Comparison of ENCODE assay signal across 1 cellular context in genomic region chr22:37521236-37521739, GRCh38.
TF ChIP-seq lines count a peak whose summit lies in the region.

No MANE protein-coding gene starts in this region.

TF ChIP-seq in K562, 482 proteins besides CTCF, POLR2A, EP300 and RAD21:
- no peak for TF ChIP-seq DMBX1 (CRISPR knock-in tag; IDR thresholded peaks at IDR 0.05; ENCODE audit: borderline replicate concordance)
- TF ChIP-seq YBX1 (IDR thresholded peaks at IDR 0.05): no peak
- TF ChIP-seq NFATC3 (IDR thresholded peaks at IDR 0.05): no peak
- TF ChIP-seq ZC3H4 (CRISPR knock-in tag; IDR thresholded peaks at IDR 0.05; ENCODE audit: borderline replicate concordance): no peak
- no peak for TF ChIP-seq ARNT (IDR thresholded peaks at IDR 0.05)
- TF ChIP-seq, protein P1, sequence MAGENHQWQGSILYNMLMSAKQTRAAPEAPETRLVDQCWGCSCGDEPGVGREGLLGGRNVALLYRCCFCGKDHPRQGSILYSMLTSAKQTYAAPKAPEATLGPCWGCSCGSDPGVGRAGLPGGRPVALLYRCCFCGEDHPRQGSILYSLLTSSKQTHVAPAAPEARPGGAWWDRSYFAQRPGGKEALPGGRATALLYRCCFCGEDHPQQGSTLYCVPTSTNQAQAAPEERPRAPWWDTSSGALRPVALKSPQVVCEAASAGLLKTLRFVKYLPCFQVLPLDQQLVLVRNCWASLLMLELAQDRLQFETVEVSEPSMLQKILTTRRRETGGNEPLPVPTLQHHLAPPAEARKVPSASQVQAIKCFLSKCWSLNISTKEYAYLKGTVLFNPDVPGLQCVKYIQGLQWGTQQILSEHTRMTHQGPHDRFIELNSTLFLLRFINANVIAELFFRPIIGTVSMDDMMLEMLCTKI (IDR thresholded peaks at IDR 0.05; ENCODE audit: partially characterized antibody): no peak
- TF ChIP-seq ZNF778 (CRISPR knock-in tag; IDR thresholded peaks at IDR 0.05): no peak
- TF ChIP-seq ZNF408 (CRISPR knock-in tag; IDR thresholded peaks at IDR 0.05; ENCODE audit: low read depth): no peak
- TF ChIP-seq, protein P2, sequence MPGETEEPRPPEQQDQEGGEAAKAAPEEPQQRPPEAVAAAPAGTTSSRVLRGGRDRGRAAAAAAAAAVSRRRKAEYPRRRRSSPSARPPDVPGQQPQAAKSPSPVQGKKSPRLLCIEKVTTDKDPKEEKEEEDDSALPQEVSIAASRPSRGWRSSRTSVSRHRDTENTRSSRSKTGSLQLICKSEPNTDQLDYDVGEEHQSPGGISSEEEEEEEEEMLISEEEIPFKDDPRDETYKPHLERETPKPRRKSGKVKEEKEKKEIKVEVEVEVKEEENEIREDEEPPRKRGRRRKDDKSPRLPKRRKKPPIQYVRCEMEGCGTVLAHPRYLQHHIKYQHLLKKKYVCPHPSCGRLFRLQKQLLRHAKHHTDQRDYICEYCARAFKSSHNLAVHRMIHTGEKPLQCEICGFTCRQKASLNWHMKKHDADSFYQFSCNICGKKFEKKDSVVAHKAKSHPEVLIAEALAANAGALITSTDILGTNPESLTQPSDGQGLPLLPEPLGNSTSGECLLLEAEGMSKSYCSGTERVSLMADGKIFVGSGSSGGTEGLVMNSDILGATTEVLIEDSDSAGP (CRISPR knock-in tag; IDR thresholded peaks at IDR 0.05): no peak
- TF ChIP-seq HMG20B (CRISPR knock-in tag; IDR thresholded peaks at IDR 0.05): no peak
- no peak for TF ChIP-seq SRSF7 (optimal IDR thresholded peaks at IDR 0.05; ENCODE audit: low read depth, low read length)
- TF ChIP-seq, protein P3, sequence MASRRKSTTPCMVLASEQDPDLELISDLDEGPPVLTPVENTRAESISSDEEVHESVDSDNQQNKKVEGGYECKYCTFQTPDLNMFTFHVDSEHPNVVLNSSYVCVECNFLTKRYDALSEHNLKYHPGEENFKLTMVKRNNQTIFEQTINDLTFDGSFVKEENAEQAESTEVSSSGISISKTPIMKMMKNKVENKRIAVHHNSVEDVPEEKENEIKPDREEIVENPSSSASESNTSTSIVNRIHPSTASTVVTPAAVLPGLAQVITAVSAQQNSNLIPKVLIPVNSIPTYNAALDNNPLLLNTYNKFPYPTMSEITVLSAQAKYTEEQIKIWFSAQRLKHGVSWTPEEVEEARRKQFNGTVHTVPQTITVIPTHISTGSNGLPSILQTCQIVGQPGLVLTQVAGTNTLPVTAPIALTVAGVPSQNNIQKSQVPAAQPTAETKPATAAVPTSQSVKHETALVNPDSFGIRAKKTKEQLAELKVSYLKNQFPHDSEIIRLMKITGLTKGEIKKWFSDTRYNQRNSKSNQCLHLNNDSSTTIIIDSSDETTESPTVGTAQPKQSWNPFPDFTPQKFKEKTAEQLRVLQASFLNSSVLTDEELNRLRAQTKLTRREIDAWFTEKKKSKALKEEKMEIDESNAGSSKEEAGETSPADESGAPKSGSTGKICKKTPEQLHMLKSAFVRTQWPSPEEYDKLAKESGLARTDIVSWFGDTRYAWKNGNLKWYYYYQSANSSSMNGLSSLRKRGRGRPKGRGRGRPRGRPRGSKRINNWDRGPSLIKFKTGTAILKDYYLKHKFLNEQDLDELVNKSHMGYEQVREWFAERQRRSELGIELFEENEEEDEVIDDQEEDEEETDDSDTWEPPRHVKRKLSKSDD (conservative IDR thresholded peaks at IDR 0.05; ENCODE audit: low read length): no peak
